Comparison of ENCODE assay signal across 26 cellular contexts in genomic region chr1:88250915-88251314, GRCh38.
"Had no signal": no experiment of that assay in that cellular context is flagged by ENCODE, and none has a peak within 500 bp of the region (broad histone marks: within the 10 kb centered on the region; RNA-seq: fewer than 3 reads in every experiment).

No MANE protein-coding gene starts in this region.

- H3K27ac ChIP-seq: stomach, suprapubic skin, testis, thoracic aorta, thyroid gland, tibial artery, tibial nerve, transverse colon, upper lobe of left lung, upper lobe of right lung, vagina had no signal

- FAIRE-seq: urothelium cell line had no signal

- DNase-seq: stimulated activated CD4-positive, alpha-beta T cell treated with anti-CD3 and anti-CD28 coated beads, Interleukin-2, amount 100 ng/mL, for 48 hours; stimulated activated CD4-positive, alpha-beta T cell treated with anti-CD3 and anti-CD28 coated beads, Interleukin-4, amount 100 ng/mL, for 1 hour; stimulated activated CD4-positive, alpha-beta T cell treated with anti-CD3 and anti-CD28 coated beads, Interleukin-4, amount 100 ng/mL, for 24 hours; stimulated activated CD4-positive, alpha-beta T cell treated with anti-CD3 and anti-CD28 coated beads, Interleukin-4, amount 100 ng/mL, for 4 hours; stimulated activated CD8-positive, alpha-beta memory T cell treated with anti-CD3 and anti-CD28 coated beads, Interleukin-4, amount 100 ng/mL, for 48 hours; stimulated activated naive B cell treated with anti-CD40 and anti-IgM and Interleukin-4, amounts not matched to agents 10 μg/mL and 1 μg/mL and 100 μg/mL, for 72 hours; stimulated activated naive CD4-positive, alpha-beta T cell; stimulated activated naive CD4-positive, alpha-beta T cell treated with Interleukin-2 at 50 U/mL for 16 hours; stimulated activated naive CD8-positive, alpha-beta T cell treated with anti-CD3 and anti-CD28 coated beads, Interleukin-15, amount 100 ng/mL, for 72 hours; stimulated activated naive CD8-positive, alpha-beta T cell treated with anti-CD3 and anti-CD28 coated beads, Interleukin-15, Interleukin-2, amounts not matched to agents 100 U/mL and 50 U/mL, for 24 hours; stomach; substantia nigra; testis; thyroid gland; tibial artery; transverse colon; trophoblast cell; upper lobe of left lung; upper lobe of right lung had no signal

- H3K4me1 ChIP-seq: stomach, suprapubic skin, testis, thyroid gland, tibial artery, tibial nerve, transverse colon, upper lobe of left lung, upper lobe of right lung, vagina had no signal

- H3K4me3 ChIP-seq: stomach, suprapubic skin, testis, thoracic aorta, thyroid gland, tibial artery, tibial nerve, transverse colon, upper lobe of left lung, upper lobe of right lung, vagina had no signal

- H3K9me3 ChIP-seq: stomach, suprapubic skin, testis, thoracic aorta, thyroid gland, tibial artery, tibial nerve, transverse colon, upper lobe of left lung, upper lobe of right lung, vagina had no signal

- H3K27me3 ChIP-seq: stomach, suprapubic skin, testis, thyroid gland, tibial artery, tibial nerve, transverse colon, upper lobe of left lung, upper lobe of right lung, vagina had no signal

- H3K36me3 ChIP-seq: stomach, suprapubic skin, thoracic aorta, thyroid gland, tibial artery, tibial nerve, transverse colon, upper lobe of left lung, upper lobe of right lung, vagina had no signal

- ATAC-seq: stimulated activated effector memory CD8-positive, alpha-beta T cell treated with anti-CD3 and anti-CD28 coated beads, Interleukin-12 subunit alpha, Interleukin-12 subunit beta, amount 100 ng/mL, for 72 hours; stimulated activated memory B cell treated with anti-CD40 and anti-IgM and Interleukin-4, amounts not matched to agents 10 μg/mL and 1 μg/mL and 100 μg/mL, for 72 hours; stimulated activated naive B cell treated with anti-CD40 and anti-IgM and Interleukin-4, amounts not matched to agents 10 μg/mL and 1 μg/mL and 100 μg/mL, for 72 hours; stimulated activated naive CD8-positive, alpha-beta T cell treated with anti-CD3 and anti-CD28 coated beads, Interleukin-15, amount 100 ng/mL, for 72 hours; stimulated activated naive CD8-positive, alpha-beta T cell treated with anti-CD3 and anti-CD28 coated beads, Interleukin-15, Interleukin-2, amounts not matched to agents 100 U/mL and 50 U/mL, for 24 hours; upper lobe of right lung had no signal
